In genomic region chr2:241942416-241943208, GRCh38 we compare ENCODE assay signal across 1 cellular context.
A peak's percentile ranks its signal among the peaks of the same experiment; 100 is the strongest.
TF ChIP-seq lines count a peak whose summit lies in the region.

No MANE protein-coding gene starts in this region.

TF ChIP-seq in GM12878, 131 proteins besides CTCF, POLR2A, EP300 and RAD21 (continued from another document):
- peak; percentile 66 for TF ChIP-seq BCL3 (IDR thresholded peaks at IDR 0.05; ENCODE audit: borderline replicate concordance, insufficient read depth, low read depth, low read length, poor library complexity, severe bottlenecking)
- TF ChIP-seq CHD1 (IDR thresholded peaks at IDR 0.05; ENCODE audit: low read depth, low read length), result no peak
